ENCODE assay signal across 23 cellular contexts in genomic region chr17:78952706-78953105, GRCh38. TPM values are rescaled to one million over a fixed set of nuclear protein-coding genes. Genes with fewer than 3 reads are reported as not detected.
DNase-seq lines count a peak whose midpoint lies in the region; ATAC-seq and TF ChIP-seq lines count a peak whose summit lies in the region.
"Had no signal": no experiment of that assay in that cellular context is flagged by ENCODE, and none has a peak within 500 bp of the region (broad histone marks: within the 10 kb centered on the region; RNA-seq: fewer than 3 reads in every experiment).

No MANE protein-coding gene starts in this region.

- TF ChIP-seq POLR2A in esophagus muscularis mucosa (IDR thresholded peaks at IDR 0.05; ENCODE audit: low read depth): no peak

- peaks cover 0 to 8% (median 0%) of the 10 kb centered on the region in 11 experiments; a peak in 3 of 22 replicates for H3K36me3 ChIP-seq in BLaER1 treated with 17β-estradiol and CSF1 and Interleukin-3, amounts not matched to agents 10 nM and 100 nM
- no peaks in the 10 kb centered on the region for H3K36me3 ChIP-seq in esophagus muscularis mucosa
- H3K36me3 ChIP-seq in mucosa of stomach (ENCODE audit: control insufficient read depth, insufficient read depth, low read length): no peaks in the 10 kb centered on the region
- H3K36me3 ChIP-seq: heart left ventricle had no signal

- H3K27ac Mint-ChIP-seq in stimulated activated naive B cell treated with anti-CD40 and anti-IgM and Interleukin-4, amounts not matched to agents 10 μg/mL and 1 μg/mL and 100 μg/mL, for 72 hours: peak overlapping the region; percentile 3
- H3K27ac Mint-ChIP-seq: activated naive CD4-positive, alpha-beta T cell treated with anti-CD3 and anti-CD28 coated beads, Interleukin-2, amount 10 ng/mL, durations not matched to agents 7 days and 5 days; memory B cell; naive thymus-derived CD4-positive, alpha-beta T cell had no signal

- peaks cover 2 to 4% of the 10 kb centered on the region in 2 donors for H3K36me3 Mint-ChIP-seq in stimulated activated naive B cell treated with anti-CD40 and anti-IgM and Interleukin-4, amounts not matched to agents 10 μg/mL and 1 μg/mL and 100 μg/mL, for 72 hours
- H3K36me3 Mint-ChIP-seq: activated naive CD4-positive, alpha-beta T cell treated with anti-CD3 and anti-CD28 coated beads, Interleukin-2, amount 10 ng/mL, durations not matched to agents 7 days and 5 days had no signal

- H3K27me3 Mint-ChIP-seq in stimulated activated naive B cell treated with anti-CD40 and anti-IgM and Interleukin-4, amounts not matched to agents 10 μg/mL and 1 μg/mL and 100 μg/mL, for 72 hours: peaks cover 0 to 7% of the 10 kb centered on the region in 2 donors

- no peaks in the 10 kb centered on the region for H4K20me1 ChIP-seq in BLaER1 treated with 17β-estradiol and CSF1 and Interleukin-3, amounts not matched to agents 10 nM and 100 nM

- no peaks in the 10 kb centered on the region for H3K27me3 ChIP-seq in BLaER1 treated with 17β-estradiol and CSF1 and Interleukin-3, amounts not matched to agents 10 nM and 100 nM
- H3K27me3 ChIP-seq in esophagus muscularis mucosa: no peaks in the 10 kb centered on the region
- no peaks in the 10 kb centered on the region for H3K27me3 ChIP-seq in mucosa of stomach (ENCODE audit: control insufficient read depth, insufficient read depth, low read length)
- H3K27me3 ChIP-seq: heart left ventricle had no signal

- H3K9me3 ChIP-seq in BLaER1 treated with 17β-estradiol and CSF1 and Interleukin-3, amounts not matched to agents 10 nM and 100 nM (replicated peaks in 1 of 11): peaks cover 14 to 21% (median 17%) of the 10 kb centered on the region in 11 experiments
- H3K9me3 ChIP-seq in esophagus muscularis mucosa (peaks cover 0 to 17% (median 16%) of the 10 kb centered on the region in 4 donors), mucosa of stomach (ENCODE audit: control insufficient read depth, low read length) (peaks cover 9% of the 10 kb centered on the region)

- DNase-seq in esophagus muscularis mucosa (ENCODE audit: extremely low spot score) (no peak), C1 segment of cervical spinal cord (lab: John Stamatoyannopoulos, UW) (no peak), DMS79 (lab: John Stamatoyannopoulos, UW) (no peak), NCI-H1694 (lab: John Stamatoyannopoulos, UW) (no peak)
- no peak for DNase-seq in stimulated activated naive B cell treated with anti-CD40 and anti-IgM and Interleukin-4, amounts not matched to agents 10 μg/mL and 1 μg/mL and 100 μg/mL, for 72 hours
- DNase-seq: activated CD4-positive, CD25-positive, alpha-beta regulatory T cell; activated naive CD4-positive, alpha-beta T cell treated with anti-CD3 and anti-CD28 coated beads, Interleukin-2, amount 10 ng/mL, durations not matched to agents 7 days and 5 days; amniotic stem cell; effector CD8-positive, alpha-beta T cell; heart left ventricle; naive thymus-derived CD4-positive, alpha-beta T cell; NCI-H1417; NCI-H2081; NCI-H226; stimulated activated CD4-positive, alpha-beta T cell treated with anti-CD3 and anti-CD28 coated beads, Interleukin-12 subunit alpha, Interleukin-12 subunit beta, amount 100 ng/mL, for 4 hours; stimulated activated CD4-positive, alpha-beta T cell treated with anti-CD3 and anti-CD28 coated beads, Interleukin-4, amount 100 ng/mL, for 1 hour; T-helper 1 cell had no signal

- no peak for TF ChIP-seq CTCF in esophagus muscularis mucosa (IDR thresholded peaks at IDR 0.05)

- no peak for TF ChIP-seq EP300 in esophagus muscularis mucosa (IDR thresholded peaks at IDR 0.05)

- WGBS in esophagus muscularis mucosa: 96% methylated on average over 5 of the region's 10 CpGs

- peak overlapping the region; percentile 18 to 87 (median 76); a peak in 20 of 22 replicates for H3K27ac ChIP-seq in BLaER1 treated with 17β-estradiol and CSF1 and Interleukin-3, amounts not matched to agents 10 nM and 100 nM
- H3K27ac ChIP-seq in esophagus muscularis mucosa (replicated peaks in 1 of 4): peak overlapping the region; percentile 20 to 49 (median 36)
- H3K27ac ChIP-seq: epithelial cell of prostate, parathyroid adenoma had no signal

- intact Hi-C loops in esophagus muscularis mucosa (cut with DNase I): no loop called here

- no peak for ATAC-seq in stimulated activated naive B cell treated with anti-CD40 and anti-IgM and Interleukin-4, amounts not matched to agents 10 μg/mL and 1 μg/mL and 100 μg/mL, for 72 hours (replicated peaks)
- ATAC-seq in HG03025 (IDR thresholded peaks at IDR 0.05; ENCODE audit: low FRiP score, unreplicated experiment): no peak
- ATAC-seq: naive thymus-derived CD4-positive, alpha-beta T cell had no signal

- H3K4me3 Mint-ChIP-seq in stimulated activated naive B cell treated with anti-CD40 and anti-IgM and Interleukin-4, amounts not matched to agents 10 μg/mL and 1 μg/mL and 100 μg/mL, for 72 hours: no peak overlapping the region
- H3K4me3 Mint-ChIP-seq: activated naive CD4-positive, alpha-beta T cell treated with anti-CD3 and anti-CD28 coated beads, Interleukin-2, amount 10 ng/mL, durations not matched to agents 7 days and 5 days; memory B cell; naive thymus-derived CD4-positive, alpha-beta T cell had no signal

- H3K4me1 ChIP-seq in BLaER1 treated with 17β-estradiol and CSF1 and Interleukin-3, amounts not matched to agents 10 nM and 100 nM: peaks cover 16 to 41% (median 34%) of the 10 kb centered on the region in 10 experiments
- H3K4me1 ChIP-seq in esophagus muscularis mucosa (peaks cover 0 to 14% (median 12%) of the 10 kb centered on the region in 4 donors), mucosa of stomach (ENCODE audit: control insufficient read depth, insufficient read depth, low read length) (peaks cover 23% of the 10 kb centered on the region)

- H3K9me3 Mint-ChIP-seq in stimulated activated naive B cell treated with anti-CD40 and anti-IgM and Interleukin-4, amounts not matched to agents 10 μg/mL and 1 μg/mL and 100 μg/mL, for 72 hours: peaks cover 9 to 14% of the 10 kb centered on the region in 2 donors

- H3K9ac ChIP-seq in BLaER1 treated with 17β-estradiol and CSF1 and Interleukin-3, amounts not matched to agents 10 nM and 100 nM: peak overlapping the region in 9 of 11 experiments; percentile 45 to 80 (median 71); a peak in 16 of 22 replicates
- H3K9ac ChIP-seq in mucosa of stomach (ENCODE audit: low read length): peak overlapping the region; percentile 66
- H3K9ac ChIP-seq: parathyroid adenoma had no signal

- H3K4me1 Mint-ChIP-seq in stimulated activated naive B cell treated with anti-CD40 and anti-IgM and Interleukin-4, amounts not matched to agents 10 μg/mL and 1 μg/mL and 100 μg/mL, for 72 hours: peaks cover 2 to 9% of the 10 kb centered on the region in 2 donors
- H3K4me1 Mint-ChIP-seq: activated naive CD4-positive, alpha-beta T cell treated with anti-CD3 and anti-CD28 coated beads, Interleukin-2, amount 10 ng/mL, durations not matched to agents 7 days and 5 days; memory B cell; naive thymus-derived CD4-positive, alpha-beta T cell had no signal

- H3K4me2 ChIP-seq in BLaER1 treated with 17β-estradiol and CSF1 and Interleukin-3, amounts not matched to agents 10 nM and 100 nM: peak overlapping the region; percentile 68 to 96 (median 82)

- peak overlapping the region in 3 of 10 experiments; percentile 10 to 29 (median 27); a peak in 3 of 20 replicates for H3K4me3 ChIP-seq in BLaER1 treated with 17β-estradiol and CSF1 and Interleukin-3, amounts not matched to agents 10 nM and 100 nM
- no peak overlapping the region for H3K4me3 ChIP-seq in esophagus muscularis mucosa
- no peak overlapping the region for H3K4me3 ChIP-seq in mucosa of stomach (ENCODE audit: low read length)
- H3K4me3 ChIP-seq: heart left ventricle had no signal

RNA-seq across cellular contexts. Expression of gene LGALS3BP, which starts 27.0 kb away (rescaled TPM):
- 100 to 1,000 TPM; 106 to 284 (median 197) TPM for total RNA-seq in esophagus muscularis mucosa

RNA-seq across cellular contexts. Expression of gene TIMP2, which starts 27.5 kb away (rescaled TPM):
- 100 to 1,000 TPM; 177 to 315 (median 229) TPM for total RNA-seq in esophagus muscularis mucosa

RNA-seq across cellular contexts. Expression of gene CEP295NL, which starts 49.7 kb away (rescaled TPM):
- total RNA-seq in esophagus muscularis mucosa: 1 to 10 TPM in 3 of 4 donors, under 1 TPM in 1; 0.78 to 6.6 (median 2.3) TPM

RNA-seq across cellular contexts. Expression of gene CANT1, which starts 56.9 kb away (rescaled TPM):
- 10 to 100 TPM; 21.2 to 33.7 (median 27.0) TPM for total RNA-seq in esophagus muscularis mucosa
